ENCODE assay signal across 2 cellular contexts in genomic region chr5:987761-988160, GRCh38.
TF ChIP-seq lines count a peak whose summit lies in the region.

No MANE protein-coding gene starts in this region.

TF ChIP-seq in HEK293, 187 proteins besides CTCF, POLR2A, EP300 and RAD21 (continued from another document):
- peak; percentile 90 for TF ChIP-seq PRDM1 (tag by site-specific recombination; IDR thresholded peaks at IDR 0.05)

TF ChIP-seq in K562, 482 proteins besides CTCF, POLR2A, EP300 and RAD21 (continued from another document):
- TF ChIP-seq, protein P1, sequence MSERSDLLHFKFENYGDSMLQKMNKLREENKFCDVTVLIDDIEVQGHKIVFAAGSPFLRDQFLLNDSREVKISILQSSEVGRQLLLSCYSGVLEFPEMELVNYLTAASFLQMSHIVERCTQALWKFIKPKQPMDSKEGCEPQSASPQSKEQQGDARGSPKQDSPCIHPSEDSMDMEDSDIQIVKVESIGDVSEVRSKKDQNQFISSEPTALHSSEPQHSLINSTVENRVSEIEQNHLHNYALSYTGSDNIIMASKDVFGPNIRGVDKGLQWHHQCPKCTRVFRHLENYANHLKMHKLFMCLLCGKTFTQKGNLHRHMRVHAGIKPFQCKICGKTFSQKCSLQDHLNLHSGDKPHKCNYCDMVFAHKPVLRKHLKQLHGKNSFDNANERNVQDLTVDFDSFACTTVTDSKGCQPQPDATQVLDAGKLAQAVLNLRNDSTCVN (CRISPR knock-in tag; IDR thresholded peaks at IDR 0.05), result 0 out of 2 replicates have a peak, but pooled peaks have one; percentile 83
- no peak for TF ChIP-seq CBX5 (IDR thresholded peaks at IDR 0.05; ENCODE audit: borderline replicate concordance, low read depth)
TF ChIP-seq in K562: peak in this region for 2.
